In genomic region chr12:93018610-93019009, GRCh38 we compare ENCODE assay signal across 23 cellular contexts.
"Had no signal": no experiment of that assay in that cellular context is flagged by ENCODE, and none has a peak within 500 bp of the region (broad histone marks: within the 10 kb centered on the region; RNA-seq: fewer than 3 reads in every experiment).

No MANE protein-coding gene starts in this region.

- H3K27me3 ChIP-seq: ovary, right atrium auricular region, spleen, tibial nerve, uterus had no signal

- H3K4me1 ChIP-seq: right atrium auricular region, spleen, tibial nerve, uterus had no signal

- H3K36me3 ChIP-seq: ovary, right atrium auricular region, spleen, tibial nerve, uterus had no signal

- H3K9me3 ChIP-seq: ovary, right atrium auricular region, spleen, tibial nerve, uterus had no signal

- H3K27ac Mint-ChIP-seq: activated CD4-positive, alpha-beta T cell treated with anti-CD3 and anti-CD28 coated beads for 36 hours; activated naive CD8-positive, alpha-beta T cell; activated T-cell treated with anti-CD3 and anti-CD28 coated beads, Interleukin-2, amount 50 U/mL, for 72 hours; effector memory CD8-positive, alpha-beta T cell; immature natural killer cell; naive thymus-derived CD4-positive, alpha-beta T cell; T-helper 2 cell treated with Interferon-gamma antibody and Interleukin-4, amounts not matched to agents 5 μg/mL and 100 μg/mL, for 36 hours had no signal

- H3K36me3 Mint-ChIP-seq: activated naive CD8-positive, alpha-beta T cell; immature natural killer cell; naive thymus-derived CD4-positive, alpha-beta T cell had no signal

- DNase-seq: activated CD4-positive, alpha-beta T cell treated with anti-CD3 and anti-CD28 coated beads for 36 hours; activated CD4-positive, CD25-positive, alpha-beta regulatory T cell; activated naive CD4-positive, alpha-beta T cell; activated T-cell treated with anti-CD3 and anti-CD28 coated beads for 4 hours; activated T-cell treated with anti-CD3 and anti-CD28 coated beads, Interleukin-2, amount 50 U/mL, for 72 hours; anterior cingulate cortex; effector memory CD8-positive, alpha-beta T cell; head of caudate nucleus; hypothalamus; immature natural killer cell; kidney; naive thymus-derived CD4-positive, alpha-beta T cell; ovary; spleen; stimulated activated naive CD4-positive, alpha-beta T cell treated with Interleukin-2 at 50 U/mL for 16 hours; T-helper 1 cell; uterus had no signal

- H3K4me1 Mint-ChIP-seq: activated CD4-positive, alpha-beta T cell treated with anti-CD3 and anti-CD28 coated beads for 36 hours; central memory CD8-positive, alpha-beta T cell; immature natural killer cell had no signal

- H3K4me3 ChIP-seq: lung, ovary, right atrium auricular region, spleen, tibial nerve, uterus had no signal

- H3K9me3 Mint-ChIP-seq: activated T-cell treated with anti-CD3 and anti-CD28 coated beads, Interleukin-2, amount 50 U/mL, for 72 hours; central memory CD8-positive, alpha-beta T cell; effector memory CD8-positive, alpha-beta T cell; naive thymus-derived CD4-positive, alpha-beta T cell; T-helper 2 cell treated with Interferon-gamma antibody and Interleukin-4, amounts not matched to agents 5 μg/mL and 100 μg/mL, for 36 hours had no signal

- H3K27ac ChIP-seq: right atrium auricular region, spleen, tibial nerve, uterus had no signal

- H3K4me3 Mint-ChIP-seq: activated CD4-positive, alpha-beta T cell treated with anti-CD3 and anti-CD28 coated beads for 36 hours; activated naive CD8-positive, alpha-beta T cell; activated T-cell treated with anti-CD3 and anti-CD28 coated beads, Interleukin-2, amount 50 U/mL, for 72 hours; central memory CD8-positive, alpha-beta T cell; effector memory CD8-positive, alpha-beta T cell; immature natural killer cell; naive thymus-derived CD4-positive, alpha-beta T cell; T-helper 2 cell treated with Interferon-gamma antibody and Interleukin-4, amounts not matched to agents 5 μg/mL and 100 μg/mL, for 36 hours had no signal

- ATAC-seq: activated CD4-positive, alpha-beta T cell treated with anti-CD3 and anti-CD28 coated beads for 36 hours; activated T-cell treated with anti-CD3 and anti-CD28 coated beads, Interleukin-2, amount 50 U/mL, for 72 hours; effector memory CD8-positive, alpha-beta T cell; naive thymus-derived CD4-positive, alpha-beta T cell had no signal

- H3K27me3 Mint-ChIP-seq: activated CD4-positive, alpha-beta T cell treated with anti-CD3 and anti-CD28 coated beads for 36 hours; activated naive CD8-positive, alpha-beta T cell; central memory CD8-positive, alpha-beta T cell had no signal
